In genomic region chr15:36177590-36178281, GRCh38 we compare ENCODE assay signal across 12 cellular contexts.
DNase-seq lines count a peak whose midpoint lies in the region; ATAC-seq and TF ChIP-seq lines count a peak whose summit lies in the region.
"Had no signal": no experiment of that assay in that cellular context is flagged by ENCODE, and none has a peak within 500 bp of the region (broad histone marks: within the 10 kb centered on the region; RNA-seq: fewer than 3 reads in every experiment).

No MANE protein-coding gene starts in this region.

- H4K20me1 ChIP-seq in osteoblast (ENCODE audit: insufficient read depth, low read length), result no peaks in the 10 kb centered on the region

- peak overlapping the region; percentile 15 to 57 for H3K27ac ChIP-seq in coronary artery
- H3K27ac ChIP-seq in osteoblast (ENCODE audit: low read depth, low read length), result no peak overlapping the region
- H3K27ac ChIP-seq in brain microvascular endothelial cell, result no peak overlapping the region
- H3K27ac ChIP-seq: WERI-Rb-1 had no signal

- no peaks in the 10 kb centered on the region for H3K4me1 ChIP-seq in osteoblast (ENCODE audit: insufficient read depth, low read length)

- H3K4me3 ChIP-seq in coronary artery (no peak overlapping the region), osteoblast (ENCODE audit: insufficient read depth, low read length) (no peak overlapping the region), brain microvascular endothelial cell (ENCODE audit: low read depth, low read length) (no peak overlapping the region)

- H3K4me2 ChIP-seq in osteoblast (ENCODE audit: insufficient read depth, low read length), result no peak overlapping the region

- TF ChIP-seq CTCF in coronary artery (IDR thresholded peaks at IDR 0.05) (no peak), osteoblast (IDR thresholded peaks at IDR 0.05; ENCODE audit: extremely low read depth, low read depth, low read length) (no peak), brain microvascular endothelial cell (IDR thresholded peaks at IDR 0.05; ENCODE audit: low read depth, low read length, missing control alignments) (no peak)

- H2AFZ ChIP-seq in osteoblast (ENCODE audit: low read length), result no peak overlapping the region

- no peaks in the 10 kb centered on the region for H3K36me3 ChIP-seq in osteoblast (ENCODE audit: insufficient read depth, low read length)
- no peaks in the 10 kb centered on the region for H3K36me3 ChIP-seq in brain microvascular endothelial cell (replicated peaks)
- H3K36me3 ChIP-seq: WERI-Rb-1 had no signal

- H3K9me3 ChIP-seq in osteoblast (ENCODE audit: low read depth, low read length), result no peaks in the 10 kb centered on the region

- in situ Hi-C loops in brain microvascular endothelial cell (cut with HindIII; ENCODE audit: low pct_ligation_motif_present, low sequenced_read_pairs), result no loop called here

- H3K27me3 ChIP-seq in osteoblast (ENCODE audit: insufficient read depth, low read length) (no peaks in the 10 kb centered on the region), brain microvascular endothelial cell (replicated peaks) (no peaks in the 10 kb centered on the region)

- H3K79me2 ChIP-seq in osteoblast (ENCODE audit: insufficient read depth, low read length), result no peaks in the 10 kb centered on the region

- ATAC-seq in GM21447 (IDR thresholded peaks at IDR 0.05; ENCODE audit: unreplicated experiment) (no peak), GM21381 (IDR thresholded peaks at IDR 0.05; ENCODE audit: unreplicated experiment) (no peak)

- DNase-seq in EL, result peak; percentile 20
- DNase-seq in NCI-H2081 (lab: John Stamatoyannopoulos, UW), result peak; percentile 89 to 99
- DNase-seq in coronary artery (ENCODE audit: low spot score), result no peak
- DNase-seq in osteoblast (ENCODE audit: insufficient read length, low spot score, missing footprints), result peak; percentile 43
- no peak for DNase-seq in brain microvascular endothelial cell
- no peak for DNase-seq in activated T-cell treated with anti-CD3 and anti-CD28 coated beads, Interleukin-2, amount 50 U/mL, for 48 hours
- DNase-seq: foreskin melanocyte, NCI-H524 treated with DMSO at 0.1 percent for 48 hours, nephron progenitor cell, WERI-Rb-1 had no signal

Comparison
In these comparisons a context has a peak if more than half of its experiments do, and no peak if none do; other contexts are left out.
1. DNase-seq: peak in EL (single experiment), NCI-H2081 (2 of 2) and osteoblast (single experiment); none in coronary artery (single experiment), brain microvascular endothelial cell (single experiment) and activated T-cell treated with anti-CD3 and anti-CD28 coated beads, Interleukin-2, amount 50 U/mL, for 48 hours (0 of 2).
2. H3K27ac ChIP-seq: peak in coronary artery (2 of 2); none in osteoblast (single experiment) and brain microvascular endothelial cell (single experiment).